ENCODE assay signal across 18 cellular contexts in genomic region chr20:32941155-32941885, GRCh38.
"Had no signal": no experiment of that assay in that cellular context is flagged by ENCODE, and none has a peak within 500 bp of the region (broad histone marks: within the 10 kb centered on the region; RNA-seq: fewer than 3 reads in every experiment).

No MANE protein-coding gene starts in this region.

- ATAC-seq: foreskin keratinocyte had no signal

- H3K27ac Mint-ChIP-seq: memory B cell, neural progenitor cell, progenitor cell of endocrine pancreas had no signal

- H3K4me1 Mint-ChIP-seq: memory B cell had no signal

- H3K27me3 Mint-ChIP-seq: progenitor cell of endocrine pancreas had no signal

- DNase-seq: activated CD4-positive, alpha-beta T cell treated with anti-CD3 and anti-CD28 coated beads, Interleukin-2, amount 50 U/mL, for 1 hour; activated CD4-positive, CD25-positive, alpha-beta regulatory T cell treated with anti-CD3 and anti-CD28 coated beads, Interleukin-2, amount 50 U/mL, for 72 hours; activated CD8-positive, alpha-beta memory T cell treated with anti-CD3 and anti-CD28 coated beads for 24 hours; activated CD8-positive, alpha-beta memory T cell treated with anti-CD3 and anti-CD28 coated beads, Interleukin-2, amount 50 U/mL, for 48 hours; activated effector memory CD4-positive, alpha-beta T cell treated with anti-CD3 and anti-CD28 coated beads, Interleukin-2, amount 50 U/mL, for 16 hours; activated naive CD4-positive, alpha-beta T cell treated with anti-CD3 and anti-CD28 coated beads, Interleukin-2, amount 50 U/mL, for 16 hours; activated T-cell treated with anti-CD3 and anti-CD28 coated beads, Interleukin-2, amount 50 U/mL, for 48 hours; adrenal gland; effector CD4-positive, alpha-beta T cell; foreskin keratinocyte; stimulated activated CD4-positive, alpha-beta T cell treated with anti-CD3 and anti-CD28 coated beads, Interleukin-2, amount 100 ng/mL, for 24 hours; stimulated activated naive CD4-positive, alpha-beta T cell treated with Interleukin-2 at 50 U/mL for 16 hours; thyroid gland had no signal

- H3K27ac ChIP-seq: adrenal gland, foreskin keratinocyte, hepatocyte, neural progenitor cell, thyroid gland, VCaP had no signal

- H3K36me3 Mint-ChIP-seq: neural progenitor cell had no signal

- H3K4me3 Mint-ChIP-seq: memory B cell, neural progenitor cell had no signal
